ENCODE assay signal across 1 cellular context in genomic region chr21:33434770-33435360, GRCh38.
TF ChIP-seq lines count a peak whose summit lies in the region.

No MANE protein-coding gene starts in this region.

TF ChIP-seq in GM12878, 131 proteins besides CTCF, POLR2A, EP300 and RAD21 (continued from another document):
- TF ChIP-seq ZBTB33 (IDR thresholded peaks at IDR 0.05) = no peak
- peak; percentile 37 for TF ChIP-seq E2F8 (IDR thresholded peaks at IDR 0.05; ENCODE audit: low read depth, partially characterized antibody)
- TF ChIP-seq MTA2 (IDR thresholded peaks at IDR 0.05; ENCODE audit: low read depth) = peak; percentile 63
- TF ChIP-seq MXI1 (IDR thresholded peaks at IDR 0.05; ENCODE audit: low read depth, low read length) = peak; percentile 68
- TF ChIP-seq IKZF1 (conservative IDR thresholded peaks at IDR 0.05) = peak; percentile 87
- TF ChIP-seq TAF1 (IDR thresholded peaks at IDR 0.05; ENCODE audit: borderline replicate concordance, low read depth, low read length) = 0 out of 2 replicates have a peak, but pooled peaks have one; percentile 19
- TF ChIP-seq ZBED1 (IDR thresholded peaks at IDR 0.05; ENCODE audit: borderline replicate concordance) = peak; percentile 93
- 0 out of 2 replicates have a peak, but pooled peaks have one; percentile 14 for TF ChIP-seq SMC3 (IDR thresholded peaks at IDR 0.05; ENCODE audit: borderline replicate concordance, low read length)
